In the genomic region with DNA sequence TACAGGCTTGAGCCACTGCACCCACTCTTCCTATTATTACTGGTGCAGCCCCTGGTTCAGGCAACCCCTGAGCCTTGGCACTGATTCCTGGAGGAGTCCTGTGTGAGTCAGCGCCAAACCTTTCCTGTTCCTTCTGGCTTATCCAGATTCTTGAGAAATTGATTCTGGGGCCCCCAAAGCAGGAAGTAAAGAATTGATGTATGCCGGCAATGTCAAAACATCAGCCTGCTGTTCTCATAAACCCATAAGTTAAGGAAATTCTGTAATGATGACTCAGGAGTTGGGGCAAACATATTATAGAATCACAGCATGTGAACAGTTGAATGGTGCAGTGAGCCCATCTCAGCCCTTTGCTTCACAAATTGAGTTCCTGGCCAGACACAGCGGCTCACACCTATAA, we compare ENCODE assay signal across 24 cellular contexts. TPM values are rescaled to one million over a fixed set of nuclear protein-coding genes. Genes with fewer than 3 reads are reported as not detected.
DNase-seq lines count a peak whose midpoint lies in the region; ATAC-seq, FAIRE-seq and TF ChIP-seq lines count a peak whose summit lies in the region.
"Had no signal": no experiment of that assay in that cellular context is flagged by ENCODE, and none has a peak within 500 bp of the region (broad histone marks: within the 10 kb centered on the region; RNA-seq: fewer than 3 reads in every experiment).

No MANE protein-coding gene starts in this region.

- H4K8ac ChIP-seq in mesenchymal stem cell (ENCODE audit: low read length) = no peak overlapping the region

- H2BK120ac ChIP-seq in mesenchymal stem cell (ENCODE audit: low read depth, low read length) = no peak overlapping the region

- no peak overlapping the region for H3K4me3 ChIP-seq in brain microvascular endothelial cell (ENCODE audit: low read depth, low read length)
- H3K4me3 ChIP-seq in mesenchymal stem cell (ENCODE audit: insufficient read depth in 1 of 2, low read depth in 1 of 2, low read length in 2 of 2) = no peak overlapping the region
- no peak overlapping the region for H3K4me3 ChIP-seq in HepG2 (replicated peaks in 1 of 3; ENCODE audit: insufficient read depth in 1 of 3, low read depth in 2 of 3, low read length in 3 of 3)
- H3K4me3 ChIP-seq: HAP-1, hepatocyte, transverse colon had no signal

- H2BK15ac ChIP-seq in mesenchymal stem cell (ENCODE audit: low read depth, poor library complexity, severe bottlenecking) = no peak overlapping the region

- TF ChIP-seq POLR2A in HepG2 (IDR thresholded peaks at IDR 0.05; ENCODE audit: insufficient read depth in 1 of 2, low read depth in 2 of 2, low read length in 2 of 2) = no peak

- H3K9me3 ChIP-seq in mesenchymal stem cell (ENCODE audit: control insufficient read depth, low read length) = no peaks in the 10 kb centered on the region
- H3K9me3 ChIP-seq in HepG2 (ENCODE audit: low read length) = no peaks in the 10 kb centered on the region
- H3K9me3 ChIP-seq: HAP-1, transverse colon had no signal

- intact Hi-C loops in HepG2 (cut with micrococcal nuclease; ENCODE audit: unreplicated experiment) = no loop called here

- no peaks in the 10 kb centered on the region for H3K79me1 ChIP-seq in mesenchymal stem cell (replicated peaks; ENCODE audit: low read length, poor library complexity, severe bottlenecking)

- DNase-seq in H4 (ENCODE audit: low spot score) (peak; percentile 19), M059J (ENCODE audit: low read depth) (peak; percentile 61), brain microvascular endothelial cell (peak; percentile 48), mesenchymal stem cell (peak; percentile 14), RCC 7860 (ENCODE audit: low spot score) (no peak), HepG2 (ENCODE audit: low spot score) (no peak)
- DNase-seq: activated B cell treated with CpG ODN at 0.5 μM for 24 hours; activated CD8-positive, alpha-beta T cell treated with anti-CD3 and anti-CD28 coated beads for 36 hours; activated T-cell treated with anti-CD3 and anti-CD28 coated beads, Interleukin-2, amount 50 U/mL, for 72 hours; DMS 273 treated with DMSO at 0.1 percent for 48 hours; effector CD4-positive, alpha-beta T cell; kidney glomerular epithelial cell; NCI-H2081; NCI-H526; RPMI8226; stimulated activated naive CD4-positive, alpha-beta T cell treated with Interleukin-2 at 50 U/mL for 16 hours; transverse colon had no signal

- TF ChIP-seq CTCF in brain microvascular endothelial cell (IDR thresholded peaks at IDR 0.05; ENCODE audit: low read depth, low read length, missing control alignments) (no peak), HepG2 (CRISPR knock-in tag; IDR thresholded peaks at IDR 0.05) (no peak)

- H2BK5ac ChIP-seq in mesenchymal stem cell (ENCODE audit: low read depth, low read length, poor library complexity, severe bottlenecking) = no peak overlapping the region

- TF ChIP-seq EP300 in HepG2 (IDR thresholded peaks at IDR 0.05; ENCODE audit: low read depth in 2 of 2, low read length in 2 of 2) (no peak), HepG2 (CRISPR knock-in tag; IDR thresholded peaks at IDR 0.05; ENCODE audit: borderline replicate concordance) (no peak)

- no peak overlapping the region for H3K18ac ChIP-seq in mesenchymal stem cell (ENCODE audit: low read depth in 1 of 2, low read length in 2 of 2)

- no peak overlapping the region for H2AK5ac ChIP-seq in mesenchymal stem cell (ENCODE audit: low read length, severe bottlenecking)

- no peaks in the 10 kb centered on the region for H3K27me3 ChIP-seq in brain microvascular endothelial cell (replicated peaks)
- peaks cover 0 to 3% of the 10 kb centered on the region in 2 experiments for H3K27me3 ChIP-seq in mesenchymal stem cell (ENCODE audit: control insufficient read depth in 1 of 2, insufficient read depth in 1 of 2, low read length in 2 of 2)
- H3K27me3 ChIP-seq in HepG2 (ENCODE audit: control insufficient read depth in 1 of 2, insufficient read depth in 2 of 2, low read length in 2 of 2) = no peaks in the 10 kb centered on the region; a peak in 1 of 5 replicates
- H3K27me3 ChIP-seq: hepatocyte, transverse colon had no signal

- no TSS peak for BruUV-seq in HepG2 (replicated peaks; lab: Mats Ljungman, UMichigan)

- H3K36me3 ChIP-seq in brain microvascular endothelial cell (replicated peaks) (no peaks in the 10 kb centered on the region), mesenchymal stem cell (ENCODE audit: control insufficient read depth in 1 of 2, insufficient read depth in 2 of 2, low read depth in 1 of 2, low read length in 2 of 2) (no peaks in the 10 kb centered on the region), HepG2 (replicated peaks in 1 of 2; ENCODE audit: control insufficient read depth in 1 of 2, insufficient read depth in 2 of 2, low read length in 2 of 2) (no peaks in the 10 kb centered on the region)
- H3K36me3 ChIP-seq: HAP-1, transverse colon had no signal

- WGBS in mesenchymal stem cell = 80% methylated on average over 3 of the region's 3 CpGs
- WGBS in HepG2 (ENCODE audit: low lambda C conversion rate) = 11% methylated on average over 3 of the region's 3 CpGs

- H3K79me2 ChIP-seq in HepG2 (ENCODE audit: insufficient read depth, low read length) = no peaks in the 10 kb centered on the region
- H3K79me2 ChIP-seq: hepatocyte had no signal

- no peak overlapping the region for H2AFZ ChIP-seq in mesenchymal stem cell (ENCODE audit: low read depth, low read length)
- no peak overlapping the region for H2AFZ ChIP-seq in HepG2 (ENCODE audit: low read length)
- H2AFZ ChIP-seq: hepatocyte had no signal

- H3K14ac ChIP-seq in mesenchymal stem cell (ENCODE audit: low read length in 2 of 2) = no peak overlapping the region

- ATAC-seq in GM21360 (IDR thresholded peaks at IDR 0.05; ENCODE audit: unreplicated experiment) (no peak), HG02938 (IDR thresholded peaks at IDR 0.05; ENCODE audit: unreplicated experiment) (no peak), HepG2 (no peak)
- ATAC-seq: activated CD8-positive, alpha-beta T cell treated with anti-CD3 and anti-CD28 coated beads for 36 hours; activated naive CD4-positive, alpha-beta T cell treated with anti-CD3 and anti-CD28 coated beads, Interleukin-2, amount 50 U/mL, for 72 hours; activated T-cell treated with anti-CD3 and anti-CD28 coated beads, Interleukin-2, amount 50 U/mL, for 72 hours had no signal

- H3K9ac ChIP-seq in mesenchymal stem cell (ENCODE audit: low read length) (no peak overlapping the region), HepG2 (ENCODE audit: insufficient read depth, low read depth, low read length) (no peak overlapping the region)

- H3K23ac ChIP-seq in mesenchymal stem cell (ENCODE audit: low read length in 2 of 2) = no peak overlapping the region

- no peak overlapping the region for H2BK12ac ChIP-seq in mesenchymal stem cell (ENCODE audit: low read length in 2 of 2)

- no peak overlapping the region for H4K91ac ChIP-seq in mesenchymal stem cell (ENCODE audit: low read length)

- no peaks in the 10 kb centered on the region for H3K4me1 ChIP-seq in mesenchymal stem cell (ENCODE audit: control insufficient read depth, insufficient read depth, low read depth, low read length)
- H3K4me1 ChIP-seq in HepG2 (ENCODE audit: insufficient read depth, low read length) = no peaks in the 10 kb centered on the region
- H3K4me1 ChIP-seq: HAP-1, transverse colon had no signal

- no peak overlapping the region for H3K4ac ChIP-seq in mesenchymal stem cell (ENCODE audit: low read depth in 1 of 2, low read length in 2 of 2)

- H3K4me2 ChIP-seq in mesenchymal stem cell (ENCODE audit: low read length, poor library complexity, severe bottlenecking) = no peak overlapping the region
- H3K4me2 ChIP-seq in HepG2 (ENCODE audit: low read depth, low read length) = no peak overlapping the region
- H3K4me2 ChIP-seq: hepatocyte had no signal

- no peaks in the 10 kb centered on the region for H4K20me1 ChIP-seq in HepG2 (ENCODE audit: insufficient read depth, low read length)

- TF ChIP-seq RAD21 in HepG2 (CRISPR knock-in tag; IDR thresholded peaks at IDR 0.05) = no peak

- H3K27ac ChIP-seq in brain microvascular endothelial cell = no peak overlapping the region
- H3K27ac ChIP-seq in mesenchymal stem cell (ENCODE audit: low read length, poor library complexity, severe bottlenecking) = no peak overlapping the region
- no peak overlapping the region for H3K27ac ChIP-seq in HepG2 (ENCODE audit: extremely low read length, insufficient read depth, low read length)
- H3K27ac ChIP-seq: hepatocyte, transverse colon had no signal

- in situ Hi-C loops in brain microvascular endothelial cell (cut with HindIII; ENCODE audit: low pct_ligation_motif_present, low sequenced_read_pairs) (no loop called here), HepG2 (cut with HindIII; ENCODE audit: extremely low pct_ligation_motif_present, low pct_unique_long_range_greater_than_20kb) (loop anchor here (25.0 kb wide), 1 partner anchor 659 kb away; no protein-coding TSS in a partner anchor)

- POLR2A ChIA-PET in HepG2 (lab: Yijun Ruan, JAX) = no interaction called here

- FAIRE-seq in RCC 7860 (lab: Jason Lieb, UNC) = no peak
- FAIRE-seq in HepG2 (lab: Jason Lieb, UNC) = no peak

- CTCF ChIA-PET in HepG2 (lab: Yijun Ruan, JAX; ENCODE audit: low intra/inter-chr PET ratio, low total read pairs) = no interaction called here

RNA-seq across cellular contexts. Expression of a gene that starts 1.4 kb away (rescaled TPM):
- not detected in 2 replicates for total RNA-seq in H4 (2014; rRNA removed; shearing (Covaris generic))
- total RNA-seq in M059J (2014; rRNA removed; shearing (Covaris generic)) = not detected in 2 replicates
- not detected for polyA plus RNA-seq in mesenchymal stem cell (2013, experiment 1 of 2)
- not detected for polyA plus RNA-seq in mesenchymal stem cell (2013, experiment 2 of 2)
- not detected in 2 replicates for total RNA-seq in HepG2 (2016; rRNA removed; fragmentation: Illumina TruSeq; extraction: Trizol)
- not detected in 2 replicates for total RNA-seq in HepG2 (2016; cell fraction: cytosol; rRNA removed; fragmentation: Illumina TruSeq; extraction: Trizol; ENCODE audit: low read depth)
- total RNA-seq in HepG2 (2016; cell fraction: insoluble cytoplasmic fraction; rRNA removed; fragmentation: Illumina TruSeq; extraction: Trizol) = not detected in 2 replicates
- total RNA-seq in HepG2 (2016; cell fraction: membrane; rRNA removed; fragmentation: Illumina TruSeq; extraction: Trizol) = not detected in 2 replicates
- not detected in 2 replicates for total RNA-seq in HepG2 (2016; cell fraction: nucleus; rRNA removed; fragmentation: Illumina TruSeq; extraction: Trizol)
- not detected in 2 replicates for polyA plus RNA-seq in HepG2 (2011; rRNA removed)
- polyA plus RNA-seq in HepG2 (2011; cell fraction: cytosol; rRNA removed) = not detected in 2 replicates
- not detected in 2 replicates for polyA plus RNA-seq in HepG2 (2011; cell fraction: nucleus; rRNA removed)
- not detected in 2 replicates for polyA plus RNA-seq in HepG2 (2012)
- not detected in 2 replicates for polyA plus RNA-seq in HepG2 (2016; cell fraction: cytosol; fragmentation: Illumina TruSeq; extraction: Trizol; ENCODE audit: low read depth)
- polyA plus RNA-seq in HepG2 (2016; cell fraction: insoluble cytoplasmic fraction; fragmentation: Illumina TruSeq; extraction: Trizol; ENCODE audit: low read depth) = not detected in 2 replicates
- not detected in 2 replicates for polyA plus RNA-seq in HepG2 (2016; cell fraction: membrane; fragmentation: Illumina TruSeq; extraction: Trizol; ENCODE audit: low read depth)
- polyA plus RNA-seq in HepG2 (2016; cell fraction: nucleus; fragmentation: Illumina TruSeq; extraction: Trizol; ENCODE audit: insufficient read depth, low read depth) = not detected in 2 replicates
- 0.22 TPM in 1 of 2 replicates, not detected in the other for polyA minus RNA-seq in HepG2 (2011; rRNA and poly(A)+ RNA removed; ENCODE audit: low replicate concordance)
- not detected in 2 replicates for polyA minus RNA-seq in HepG2 (2011; cell fraction: cytosol; rRNA and poly(A)+ RNA removed)
- not detected in 2 replicates for polyA minus RNA-seq in HepG2 (2011; cell fraction: nucleus; rRNA and poly(A)+ RNA removed)
- total RNA-seq: activated B cell treated with CpG ODN at 0.5 μM for 24 hours; activated CD8-positive, alpha-beta T cell treated with anti-CD3 and anti-CD28 coated beads for 36 hours; activated naive CD4-positive, alpha-beta T cell treated with anti-CD3 and anti-CD28 coated beads, Interleukin-2, amount 50 U/mL, for 72 hours; activated T-cell treated with anti-CD3 and anti-CD28 coated beads, Interleukin-2, amount 50 U/mL, for 72 hours; hepatocyte; renal cortical epithelial cell; transverse colon had no signal
- polyA plus RNA-seq: BJ, hepatocyte had no signal

RNA-seq across cellular contexts. Expression of a gene that starts 12.0 kb away (rescaled TPM):
- 14.1 and 24.3 TPM in 2 replicates for total RNA-seq in H4 (2014; rRNA removed; shearing (Covaris generic))
- 15.9 and 26.5 TPM in 2 replicates for total RNA-seq in M059J (2014; rRNA removed; shearing (Covaris generic))
- 26.2 TPM for polyA plus RNA-seq in mesenchymal stem cell (2013, experiment 1 of 2)
- 27.6 TPM for polyA plus RNA-seq in mesenchymal stem cell (2013, experiment 2 of 2)
- total RNA-seq in HepG2 (2016; rRNA removed; fragmentation: Illumina TruSeq; extraction: Trizol) = 27.9 and 31.0 TPM in 2 replicates
- 8.4 and 9.5 TPM in 2 replicates for total RNA-seq in HepG2 (2016; cell fraction: cytosol; rRNA removed; fragmentation: Illumina TruSeq; extraction: Trizol; ENCODE audit: low read depth)
- 26.3 and 29.8 TPM in 2 replicates for total RNA-seq in HepG2 (2016; cell fraction: insoluble cytoplasmic fraction; rRNA removed; fragmentation: Illumina TruSeq; extraction: Trizol)
- 18.1 and 18.4 TPM in 2 replicates for total RNA-seq in HepG2 (2016; cell fraction: membrane; rRNA removed; fragmentation: Illumina TruSeq; extraction: Trizol)
- total RNA-seq in HepG2 (2016; cell fraction: nucleus; rRNA removed; fragmentation: Illumina TruSeq; extraction: Trizol) = 21.8 and 34.2 TPM in 2 replicates
- 14.0 and 15.2 TPM in 2 replicates for polyA plus RNA-seq in HepG2 (2011; rRNA removed)
- polyA plus RNA-seq in HepG2 (2011; cell fraction: cytosol; rRNA removed) = 9.8 and 10.3 TPM in 2 replicates
- polyA plus RNA-seq in HepG2 (2011; cell fraction: nucleus; rRNA removed) = 41.2 and 44.1 TPM in 2 replicates
- 16.6 and 18.0 TPM in 2 replicates for polyA plus RNA-seq in HepG2 (2012)
- 5.1 and 5.3 TPM in 2 replicates for polyA plus RNA-seq in HepG2 (2016; cell fraction: cytosol; fragmentation: Illumina TruSeq; extraction: Trizol; ENCODE audit: low read depth)
- 21.1 and 24.9 TPM in 2 replicates for polyA plus RNA-seq in HepG2 (2016; cell fraction: insoluble cytoplasmic fraction; fragmentation: Illumina TruSeq; extraction: Trizol; ENCODE audit: low read depth)
- 11.4 TPM in 2 replicates for polyA plus RNA-seq in HepG2 (2016; cell fraction: membrane; fragmentation: Illumina TruSeq; extraction: Trizol; ENCODE audit: low read depth)
- polyA plus RNA-seq in HepG2 (2016; cell fraction: nucleus; fragmentation: Illumina TruSeq; extraction: Trizol; ENCODE audit: insufficient read depth, low read depth) = 48.9 and 50.5 TPM in 2 replicates
- 11.0 and 14.6 TPM in 2 replicates for polyA minus RNA-seq in HepG2 (2011; rRNA and poly(A)+ RNA removed; ENCODE audit: low replicate concordance)
- polyA minus RNA-seq in HepG2 (2011; cell fraction: cytosol; rRNA and poly(A)+ RNA removed) = 8.3 and 10.8 TPM in 2 replicates
- 24.4 and 27.9 TPM in 2 replicates for polyA minus RNA-seq in HepG2 (2011; cell fraction: nucleus; rRNA and poly(A)+ RNA removed)

RNA-seq across cellular contexts. Expression of a gene that starts 12.6 kb away (rescaled TPM):
- not detected in 2 replicates for total RNA-seq in H4 (2014; rRNA removed; shearing (Covaris generic))
- not detected in 2 replicates for total RNA-seq in M059J (2014; rRNA removed; shearing (Covaris generic))
- not detected for polyA plus RNA-seq in mesenchymal stem cell (2013, experiment 1 of 2)
- not detected for polyA plus RNA-seq in mesenchymal stem cell (2013, experiment 2 of 2)
- not detected in 2 replicates for total RNA-seq in HepG2 (2016; rRNA removed; fragmentation: Illumina TruSeq; extraction: Trizol)
- not detected in 2 replicates for total RNA-seq in HepG2 (2016; cell fraction: cytosol; rRNA removed; fragmentation: Illumina TruSeq; extraction: Trizol; ENCODE audit: low read depth)
- not detected in 2 replicates for total RNA-seq in HepG2 (2016; cell fraction: insoluble cytoplasmic fraction; rRNA removed; fragmentation: Illumina TruSeq; extraction: Trizol)
- total RNA-seq in HepG2 (2016; cell fraction: membrane; rRNA removed; fragmentation: Illumina TruSeq; extraction: Trizol) = not detected in 2 replicates
- not detected in 2 replicates for total RNA-seq in HepG2 (2016; cell fraction: nucleus; rRNA removed; fragmentation: Illumina TruSeq; extraction: Trizol)
- not detected in 2 replicates for polyA plus RNA-seq in HepG2 (2011; rRNA removed)
- not detected in 2 replicates for polyA plus RNA-seq in HepG2 (2011; cell fraction: cytosol; rRNA removed)
- not detected in 2 replicates for polyA plus RNA-seq in HepG2 (2011; cell fraction: nucleus; rRNA removed)
- not detected in 2 replicates for polyA plus RNA-seq in HepG2 (2012)
- not detected in 2 replicates for polyA plus RNA-seq in HepG2 (2016; cell fraction: cytosol; fragmentation: Illumina TruSeq; extraction: Trizol; ENCODE audit: low read depth)
- not detected in 2 replicates for polyA plus RNA-seq in HepG2 (2016; cell fraction: insoluble cytoplasmic fraction; fragmentation: Illumina TruSeq; extraction: Trizol; ENCODE audit: low read depth)
- polyA plus RNA-seq in HepG2 (2016; cell fraction: membrane; fragmentation: Illumina TruSeq; extraction: Trizol; ENCODE audit: low read depth) = not detected in 2 replicates
- not detected in 2 replicates for polyA plus RNA-seq in HepG2 (2016; cell fraction: nucleus; fragmentation: Illumina TruSeq; extraction: Trizol; ENCODE audit: insufficient read depth, low read depth)
- polyA minus RNA-seq in HepG2 (2011; rRNA and poly(A)+ RNA removed; ENCODE audit: low replicate concordance) = not detected in 2 replicates
- not detected in 2 replicates for polyA minus RNA-seq in HepG2 (2011; cell fraction: cytosol; rRNA and poly(A)+ RNA removed)
- polyA minus RNA-seq in HepG2 (2011; cell fraction: nucleus; rRNA and poly(A)+ RNA removed) = not detected in 2 replicates
- total RNA-seq: activated B cell treated with CpG ODN at 0.5 μM for 24 hours; activated CD8-positive, alpha-beta T cell treated with anti-CD3 and anti-CD28 coated beads for 36 hours; activated naive CD4-positive, alpha-beta T cell treated with anti-CD3 and anti-CD28 coated beads, Interleukin-2, amount 50 U/mL, for 72 hours; activated T-cell treated with anti-CD3 and anti-CD28 coated beads, Interleukin-2, amount 50 U/mL, for 72 hours; hepatocyte; renal cortical epithelial cell; transverse colon had no signal
- polyA plus RNA-seq: BJ, hepatocyte had no signal

RNA-seq across cellular contexts. Expression of a gene that starts 20.9 kb away (rescaled TPM):
- total RNA-seq in H4 (2014; rRNA removed; shearing (Covaris generic)) = not detected in 2 replicates
- not detected in 2 replicates for total RNA-seq in M059J (2014; rRNA removed; shearing (Covaris generic))
- not detected for polyA plus RNA-seq in mesenchymal stem cell (2013, experiment 1 of 2)
- not detected for polyA plus RNA-seq in mesenchymal stem cell (2013, experiment 2 of 2)
- total RNA-seq in HepG2 (2016; rRNA removed; fragmentation: Illumina TruSeq; extraction: Trizol) = not detected in 2 replicates
- not detected in 2 replicates for total RNA-seq in HepG2 (2016; cell fraction: cytosol; rRNA removed; fragmentation: Illumina TruSeq; extraction: Trizol; ENCODE audit: low read depth)
- total RNA-seq in HepG2 (2016; cell fraction: insoluble cytoplasmic fraction; rRNA removed; fragmentation: Illumina TruSeq; extraction: Trizol) = not detected in 2 replicates
- total RNA-seq in HepG2 (2016; cell fraction: membrane; rRNA removed; fragmentation: Illumina TruSeq; extraction: Trizol) = not detected in 2 replicates
- total RNA-seq in HepG2 (2016; cell fraction: nucleus; rRNA removed; fragmentation: Illumina TruSeq; extraction: Trizol) = not detected in 2 replicates
- not detected in 2 replicates for polyA plus RNA-seq in HepG2 (2011; rRNA removed)
- not detected in 2 replicates for polyA plus RNA-seq in HepG2 (2011; cell fraction: cytosol; rRNA removed)
- polyA plus RNA-seq in HepG2 (2011; cell fraction: nucleus; rRNA removed) = not detected in 2 replicates
- polyA plus RNA-seq in HepG2 (2012) = not detected in 2 replicates
- polyA plus RNA-seq in HepG2 (2016; cell fraction: cytosol; fragmentation: Illumina TruSeq; extraction: Trizol; ENCODE audit: low read depth) = not detected in 2 replicates
- not detected in 2 replicates for polyA plus RNA-seq in HepG2 (2016; cell fraction: insoluble cytoplasmic fraction; fragmentation: Illumina TruSeq; extraction: Trizol; ENCODE audit: low read depth)
- polyA plus RNA-seq in HepG2 (2016; cell fraction: membrane; fragmentation: Illumina TruSeq; extraction: Trizol; ENCODE audit: low read depth) = not detected in 2 replicates
- not detected in 2 replicates for polyA plus RNA-seq in HepG2 (2016; cell fraction: nucleus; fragmentation: Illumina TruSeq; extraction: Trizol; ENCODE audit: insufficient read depth, low read depth)
- not detected in 2 replicates for polyA minus RNA-seq in HepG2 (2011; rRNA and poly(A)+ RNA removed; ENCODE audit: low replicate concordance)
- not detected in 2 replicates for polyA minus RNA-seq in HepG2 (2011; cell fraction: cytosol; rRNA and poly(A)+ RNA removed)
- not detected in 2 replicates for polyA minus RNA-seq in HepG2 (2011; cell fraction: nucleus; rRNA and poly(A)+ RNA removed)
- total RNA-seq: activated B cell treated with CpG ODN at 0.5 μM for 24 hours; activated CD8-positive, alpha-beta T cell treated with anti-CD3 and anti-CD28 coated beads for 36 hours; activated naive CD4-positive, alpha-beta T cell treated with anti-CD3 and anti-CD28 coated beads, Interleukin-2, amount 50 U/mL, for 72 hours; activated T-cell treated with anti-CD3 and anti-CD28 coated beads, Interleukin-2, amount 50 U/mL, for 72 hours; hepatocyte; renal cortical epithelial cell; transverse colon had no signal
- polyA plus RNA-seq: BJ, hepatocyte had no signal

RNA-seq across cellular contexts. Expression of a gene that starts 41.3 kb away (rescaled TPM):
- not detected in 2 replicates for total RNA-seq in H4 (2014; rRNA removed; shearing (Covaris generic))
- total RNA-seq in M059J (2014; rRNA removed; shearing (Covaris generic)) = not detected in 2 replicates
- not detected for polyA plus RNA-seq in mesenchymal stem cell (2013, experiment 1 of 2)
- not detected for polyA plus RNA-seq in mesenchymal stem cell (2013, experiment 2 of 2)
- total RNA-seq in HepG2 (2016; rRNA removed; fragmentation: Illumina TruSeq; extraction: Trizol) = not detected in 2 replicates
- not detected in 2 replicates for total RNA-seq in HepG2 (2016; cell fraction: cytosol; rRNA removed; fragmentation: Illumina TruSeq; extraction: Trizol; ENCODE audit: low read depth)
- total RNA-seq in HepG2 (2016; cell fraction: insoluble cytoplasmic fraction; rRNA removed; fragmentation: Illumina TruSeq; extraction: Trizol) = not detected in 2 replicates
- total RNA-seq in HepG2 (2016; cell fraction: membrane; rRNA removed; fragmentation: Illumina TruSeq; extraction: Trizol) = not detected in 2 replicates
- total RNA-seq in HepG2 (2016; cell fraction: nucleus; rRNA removed; fragmentation: Illumina TruSeq; extraction: Trizol) = not detected in 2 replicates
- polyA plus RNA-seq in HepG2 (2011; rRNA removed) = 0.07 TPM in 1 of 2 replicates, not detected in the other
- not detected in 2 replicates for polyA plus RNA-seq in HepG2 (2011; cell fraction: cytosol; rRNA removed)
- not detected in 2 replicates for polyA plus RNA-seq in HepG2 (2011; cell fraction: nucleus; rRNA removed)
- not detected in 2 replicates for polyA plus RNA-seq in HepG2 (2012)
- polyA plus RNA-seq in HepG2 (2016; cell fraction: cytosol; fragmentation: Illumina TruSeq; extraction: Trizol; ENCODE audit: low read depth) = not detected in 2 replicates
- not detected in 2 replicates for polyA plus RNA-seq in HepG2 (2016; cell fraction: insoluble cytoplasmic fraction; fragmentation: Illumina TruSeq; extraction: Trizol; ENCODE audit: low read depth)
- not detected in 2 replicates for polyA plus RNA-seq in HepG2 (2016; cell fraction: membrane; fragmentation: Illumina TruSeq; extraction: Trizol; ENCODE audit: low read depth)
- not detected in 2 replicates for polyA plus RNA-seq in HepG2 (2016; cell fraction: nucleus; fragmentation: Illumina TruSeq; extraction: Trizol; ENCODE audit: insufficient read depth, low read depth)
- polyA minus RNA-seq in HepG2 (2011; rRNA and poly(A)+ RNA removed; ENCODE audit: low replicate concordance) = not detected in 2 replicates
- not detected in 2 replicates for polyA minus RNA-seq in HepG2 (2011; cell fraction: cytosol; rRNA and poly(A)+ RNA removed)
- not detected in 2 replicates for polyA minus RNA-seq in HepG2 (2011; cell fraction: nucleus; rRNA and poly(A)+ RNA removed)
- total RNA-seq: activated B cell treated with CpG ODN at 0.5 μM for 24 hours; activated CD8-positive, alpha-beta T cell treated with anti-CD3 and anti-CD28 coated beads for 36 hours; activated naive CD4-positive, alpha-beta T cell treated with anti-CD3 and anti-CD28 coated beads, Interleukin-2, amount 50 U/mL, for 72 hours; activated T-cell treated with anti-CD3 and anti-CD28 coated beads, Interleukin-2, amount 50 U/mL, for 72 hours; hepatocyte; renal cortical epithelial cell; transverse colon had no signal
- polyA plus RNA-seq: BJ, hepatocyte had no signal

Comparison
In these comparisons a context has a peak if more than half of its experiments do, and no peak if none do; other contexts are left out.
1. DNase-seq: peak in H4 (single experiment), M059J (single experiment), brain microvascular endothelial cell (single experiment) and mesenchymal stem cell (single experiment); none in RCC 7860 (single experiment) and HepG2 (single experiment).